Comparison of ENCODE assay signal across 8 cellular contexts in the genomic region with DNA sequence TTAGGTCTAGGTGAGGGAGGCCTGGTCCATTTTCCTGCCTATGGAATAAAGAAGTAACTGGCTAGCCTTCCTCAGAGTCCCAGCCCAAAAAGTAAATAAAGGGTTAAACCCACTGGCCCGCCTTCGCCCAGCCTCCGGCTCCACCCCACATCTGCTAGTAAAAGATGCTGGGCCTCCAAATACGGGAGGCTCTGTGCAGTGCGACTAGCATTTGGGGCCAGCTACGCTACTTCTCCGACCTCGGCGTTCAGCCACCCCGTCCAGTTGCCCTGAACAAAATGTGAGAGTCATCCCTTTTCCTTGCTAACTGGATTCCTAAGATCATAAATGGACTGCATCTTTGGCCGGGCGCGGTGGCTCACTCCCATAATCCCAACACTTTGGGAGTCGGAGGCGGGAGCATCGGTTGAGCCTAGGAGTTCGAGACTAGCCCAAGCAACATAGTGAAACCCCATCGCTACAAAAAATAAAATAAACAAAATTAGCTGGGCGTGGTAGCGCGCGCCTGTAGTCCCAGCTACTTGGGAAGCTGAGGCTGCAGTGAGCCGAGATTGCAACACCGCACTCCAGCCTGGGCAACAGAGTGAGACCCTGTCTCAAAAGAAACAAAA. TPM values are rescaled to one million over a fixed set of nuclear protein-coding genes. Genes with fewer than 3 reads are reported as not detected.
DNase-seq lines count a peak whose midpoint lies in the region; ATAC-seq, FAIRE-seq and TF ChIP-seq lines count a peak whose summit lies in the region.

No MANE protein-coding gene starts in this region.

- no peak overlapping the region for H3K4ac ChIP-seq in trophoblast cell (ENCODE audit: low read depth, low read length)

- no peaks in the 10 kb centered on the region for H3K79me2 ChIP-seq in trophoblast cell (ENCODE audit: control insufficient read depth, insufficient read depth, low read length, poor library complexity)

- H2BK5ac ChIP-seq in trophoblast cell (ENCODE audit: low read depth, low read length, poor library complexity) = no peak overlapping the region

- no peak overlapping the region for H2AK5ac ChIP-seq in trophoblast cell (ENCODE audit: low read length)

- peaks cover 2% of the 10 kb centered on the region for H3K79me1 ChIP-seq in trophoblast cell (ENCODE audit: low read length)

- H2BK12ac ChIP-seq in trophoblast cell (ENCODE audit: low read length) = no peak overlapping the region

- H4K91ac ChIP-seq in trophoblast cell (ENCODE audit: low read depth, low read length) = no peak overlapping the region

- H4K12ac ChIP-seq in trophoblast cell (ENCODE audit: low read depth, low read length) = no peak overlapping the region

- H3K14ac ChIP-seq in trophoblast cell (ENCODE audit: low read length) = no peak overlapping the region

- no peak overlapping the region for H2BK120ac ChIP-seq in trophoblast cell (ENCODE audit: insufficient read depth, low read length, poor library complexity)

- H3K9ac ChIP-seq in adipocyte (ENCODE audit: low read length) (peak overlapping the region; percentile 78), trophoblast cell (ENCODE audit: low read length) (no peak overlapping the region)

- H3K23ac ChIP-seq in trophoblast cell (ENCODE audit: low read length) = no peak overlapping the region

- TF ChIP-seq CTCF in RWPE2 (IDR thresholded peaks at IDR 0.05; ENCODE audit: poor library complexity, severe bottlenecking) = no peak
- TF ChIP-seq CTCF in cardiac muscle cell (IDR thresholded peaks at IDR 0.05; ENCODE audit: low read depth, low read length) = no peak

- H3K27ac ChIP-seq in RWPE2 (ENCODE audit: poor library complexity, severe bottlenecking) (no peak overlapping the region), cardiac muscle cell (no peak overlapping the region), trophoblast cell (ENCODE audit: low read depth, low read length) (no peak overlapping the region)

- H3K27me3 ChIP-seq in RWPE2 (ENCODE audit: insufficient read depth, poor library complexity, severe bottlenecking) (peaks cover 17% of the 10 kb centered on the region), adipocyte (replicated peaks; ENCODE audit: control insufficient read depth, insufficient read depth, low read length) (peaks cover 11% of the 10 kb centered on the region), cardiac muscle cell (peaks cover 14% of the 10 kb centered on the region), trophoblast cell (ENCODE audit: insufficient read depth, low read length) (peaks cover 18% of the 10 kb centered on the region)

- H3K36me3 ChIP-seq in RWPE2 (ENCODE audit: low read depth) (no peaks in the 10 kb centered on the region), adipocyte (ENCODE audit: control insufficient read depth, insufficient read depth, low read length, severe bottlenecking) (no peaks in the 10 kb centered on the region), cardiac muscle cell (no peaks in the 10 kb centered on the region), trophoblast cell (ENCODE audit: control insufficient read depth in 1 of 2, insufficient read depth in 2 of 2, low read length in 2 of 2) (no peaks in the 10 kb centered on the region)

- DNase-seq in activated gamma-delta T cell treated with Interleukin-2 at 50 U/mL for 16 hours (peak; percentile 37), activated gamma-delta T cell (lab: John Stamatoyannopoulos, UW) (no peak), RWPE2 (ENCODE audit: low spot score) (no peak), adipocyte (ENCODE audit: low read depth) (peak; percentile 84), cardiac muscle cell (ENCODE audit: low read depth in 1 of 2, low spot score in 1 of 2) (peak; percentile 78), trophoblast cell (peak; percentile 23 to 55), RCC 7860 (ENCODE audit: low spot score) (no peak)

- WGBS in trophoblast cell (ENCODE audit: extremely low coverage, insufficient coverage, insufficient read length) = no CpG with 5 or more reads among the region's 24 CpGs

- no peak overlapping the region for H4K8ac ChIP-seq in trophoblast cell (ENCODE audit: low read depth, low read length)

- H3K4me3 ChIP-seq in RWPE2 (ENCODE audit: severe bottlenecking) (no peak overlapping the region), adipocyte (ENCODE audit: low read length) (peak overlapping the region; percentile 83), cardiac muscle cell (peak overlapping the region; percentile 68), trophoblast cell (ENCODE audit: low read depth, low read length) (no peak overlapping the region)

- no peak for FAIRE-seq in RCC 7860 (lab: Jason Lieb, UNC)

- H3K4me1 ChIP-seq in RWPE2 (ENCODE audit: insufficient read depth, poor library complexity, severe bottlenecking) = peaks cover 4% of the 10 kb centered on the region
- peaks cover 12% of the 10 kb centered on the region for H3K4me1 ChIP-seq in adipocyte (ENCODE audit: control insufficient read depth, insufficient read depth, low read length)
- H3K4me1 ChIP-seq in cardiac muscle cell (ENCODE audit: low read depth) = peaks cover 10% of the 10 kb centered on the region
- H3K4me1 ChIP-seq in trophoblast cell (ENCODE audit: control insufficient read depth in 1 of 2, insufficient read depth in 2 of 2, low read length in 2 of 2) = peaks cover 0 to 11% of the 10 kb centered on the region in 2 experiments

- no peaks in the 10 kb centered on the region for H3K9me3 ChIP-seq in RWPE2 (ENCODE audit: severe bottlenecking)
- no peaks in the 10 kb centered on the region for H3K9me3 ChIP-seq in adipocyte (ENCODE audit: control insufficient read depth, low read length)
- H3K9me3 ChIP-seq in cardiac muscle cell (ENCODE audit: low read depth) = no peaks in the 10 kb centered on the region
- peaks cover 3% of the 10 kb centered on the region for H3K9me3 ChIP-seq in trophoblast cell (ENCODE audit: insufficient read depth, low read depth, low read length)

- no peak overlapping the region for H2AFZ ChIP-seq in trophoblast cell (ENCODE audit: insufficient read depth, low read length, poor library complexity)

- peak overlapping the region; percentile 76 for H3K4me2 ChIP-seq in trophoblast cell (ENCODE audit: low read length)

- no peak overlapping the region for H3K18ac ChIP-seq in trophoblast cell (ENCODE audit: low read length)

- ATAC-seq in RWPE2 (ENCODE audit: low read depth) (peak; percentile 40; the same call in 2 of the 3 replicates), HG03354 (IDR thresholded peaks at IDR 0.05; ENCODE audit: poor library complexity, severe bottlenecking, unreplicated experiment) (no peak)

RNA-seq across cellular contexts. Expression of a gene that starts 0.9 kb away (rescaled TPM):
- 25.0 and 25.4 TPM in 2 replicates for total RNA-seq in cardiac muscle cell
- polyA plus RNA-seq in cardiac muscle cell = 17.2 and 23.4 TPM in 2 replicates
- 0.88 and 0.96 TPM in 2 replicates for polyA plus RNA-seq in trophoblast cell (2013)

RNA-seq across cellular contexts. Expression of a gene that starts 34.1 kb away (rescaled TPM):
- total RNA-seq in cardiac muscle cell = not detected in 2 replicates
- not detected in 2 replicates for polyA plus RNA-seq in cardiac muscle cell
- polyA plus RNA-seq in trophoblast cell (2013) = 1.1 and 1.3 TPM in 2 replicates

RNA-seq across cellular contexts. Expression of a gene that starts 45.5 kb away (rescaled TPM):
- not detected in 2 replicates for total RNA-seq in cardiac muscle cell
- 0.77 TPM in 1 of 2 replicates, not detected in the other for polyA plus RNA-seq in cardiac muscle cell
- polyA plus RNA-seq in trophoblast cell (2013) = 0.07 TPM in 1 of 2 replicates, not detected in the other

Comparison
In these comparisons a context has a peak if more than half of its experiments do, and no peak if none do; other contexts are left out.
1. DNase-seq: peak in activated gamma-delta T cell treated with Interleukin-2 at 50 U/mL for 16 hours (single experiment), adipocyte (single experiment), cardiac muscle cell (2 of 2) and trophoblast cell (2 of 2); none in activated gamma-delta T cell (single experiment), RWPE2 (single experiment) and RCC 7860 (single experiment).
2. H3K4me3 ChIP-seq: peak in adipocyte (single experiment) and cardiac muscle cell (single experiment); none in RWPE2 (single experiment) and trophoblast cell (single experiment).